8 cellular contexts compared by ENCODE assay signal in genomic region chrX:71492086-71493065, GRCh38. TPM values are rescaled to one million over a fixed set of nuclear protein-coding genes. Genes with fewer than 3 reads are reported as not detected.
DNase-seq lines count a peak whose midpoint lies in the region; ATAC-seq and TF ChIP-seq lines count a peak whose summit lies in the region.

No MANE protein-coding gene starts in this region.

- peaks cover 17% of the 10 kb centered on the region for H3K4me1 Mint-ChIP-seq in activated CD8-positive, alpha-beta T cell treated with anti-CD3 and anti-CD28 coated beads, Interleukin-2, amount 10 ng/mL, durations not matched to agents 7 days and 5 days (ENCODE audit: low read depth)
- no peaks in the 10 kb centered on the region for H3K4me1 Mint-ChIP-seq in osteocyte (ENCODE audit: unreplicated experiment)

- intact Hi-C loops in transverse colon (cut with DNase I; ENCODE audit: low total_unique reads) = no loop called here

- H3K36me3 ChIP-seq in HUES48 (ENCODE audit: control insufficient read depth, insufficient read depth, low read length) = no peaks in the 10 kb centered on the region
- H3K36me3 ChIP-seq in transverse colon = no peaks in the 10 kb centered on the region

- TF ChIP-seq CTCF in GM12865 (IDR thresholded peaks at IDR 0.05; ENCODE audit: insufficient read depth, low read depth, low read length, missing control alignments) = no peak
- no peak for TF ChIP-seq CTCF in osteocyte (IDR thresholded peaks at IDR 0.05)
- no peak for TF ChIP-seq CTCF in transverse colon (IDR thresholded peaks at IDR 0.05)

- peak overlapping the region; percentile 80 for H3K4me3 Mint-ChIP-seq in activated CD8-positive, alpha-beta T cell treated with anti-CD3 and anti-CD28 coated beads, Interleukin-2, amount 10 ng/mL, durations not matched to agents 7 days and 5 days
- H3K4me3 Mint-ChIP-seq in osteocyte (ENCODE audit: unreplicated experiment) = no peak overlapping the region

- no peaks in the 10 kb centered on the region for H3K9me3 Mint-ChIP-seq in activated CD8-positive, alpha-beta T cell treated with anti-CD3 and anti-CD28 coated beads, Interleukin-2, amount 10 ng/mL, durations not matched to agents 7 days and 5 days (ENCODE audit: insufficient read depth)
- peaks cover 4% of the 10 kb centered on the region for H3K9me3 Mint-ChIP-seq in osteocyte (ENCODE audit: unreplicated experiment)

- H3K27ac ChIP-seq in HUES48 (ENCODE audit: low read depth, low read length) = no peak overlapping the region
- peak overlapping the region; percentile 6 to 47 (median 42) for H3K27ac ChIP-seq in transverse colon

- H3K4me3 ChIP-seq in GM12865 (ENCODE audit: low read depth, low read length) (peak overlapping the region; percentile 66), HUES48 (ENCODE audit: low read depth, low read length) (peak overlapping the region; percentile 53), transverse colon (peak overlapping the region; percentile 37 to 62 (median 40))

- peaks cover 3% of the 10 kb centered on the region for H3K36me3 Mint-ChIP-seq in activated CD8-positive, alpha-beta T cell treated with anti-CD3 and anti-CD28 coated beads, Interleukin-2, amount 10 ng/mL, durations not matched to agents 7 days and 5 days (ENCODE audit: low read depth)
- no peaks in the 10 kb centered on the region for H3K36me3 Mint-ChIP-seq in osteocyte (ENCODE audit: unreplicated experiment)

- H3K9me3 ChIP-seq in HUES48 (ENCODE audit: control insufficient read depth, insufficient read depth, low read length) = peaks cover 28% of the 10 kb centered on the region
- no peaks in the 10 kb centered on the region for H3K9me3 ChIP-seq in transverse colon

- H3K4me1 ChIP-seq in HUES48 (ENCODE audit: control insufficient read depth, insufficient read depth, low read length) = no peaks in the 10 kb centered on the region
- H3K4me1 ChIP-seq in transverse colon = no peaks in the 10 kb centered on the region

- DNase-seq in GM12865 (ENCODE audit: low read depth) (peak; percentile 73), osteocyte (ENCODE audit: extremely low spot score, unreplicated experiment) (peak; percentile 83), transverse colon (peak; percentile 44), inferior parietal cortex (ENCODE audit: extremely low spot score) (no peak), NCI-H226 (no peak)
- DNase-seq in activated CD8-positive, alpha-beta T cell treated with anti-CD3 and anti-CD28 coated beads, Interleukin-2, amount 10 ng/mL, durations not matched to agents 7 days and 5 days = peak; percentile 61

- TF ChIP-seq EP300 in transverse colon (IDR thresholded peaks at IDR 0.05; ENCODE audit: low read depth) = no peak

- POLR2A ChIA-PET in activated CD8-positive, alpha-beta T cell treated with anti-CD3 and anti-CD28 coated beads, Interleukin-2, amount 10 ng/mL, durations not matched to agents 7 days and 5 days (lab: Charles Lee) = interaction anchor here (3.5 kb wide), 1 partner anchor 41 kb away, joined by 23 read pairs; the partner anchor contains the start of gene OGT

- CTCF ChIA-PET in activated CD8-positive, alpha-beta T cell treated with anti-CD3 and anti-CD28 coated beads, Interleukin-2, amount 10 ng/mL, durations not matched to agents 7 days and 5 days (lab: Charles Lee) = interaction anchor here (1.3 to 1.7 kb wide), 2 partner anchors 75 to 160 kb away, joined by 3 to 4 read pairs; no protein-coding TSS in a partner anchor

- in situ Hi-C loops in transverse colon (cut with MboI; ENCODE audit: low pct_ligation_motif_present in 1 of 4, low pct_unique_long_range_greater_than_20kb in 1 of 4, low sequenced_read_pairs in 3 of 4) = no loop called here

- H3K9ac ChIP-seq in HUES48 (ENCODE audit: low read depth, low read length) = no peak overlapping the region

- H3K27me3 ChIP-seq in HUES48 (ENCODE audit: control insufficient read depth, insufficient read depth, low read length) = peaks cover 15% of the 10 kb centered on the region
- no peaks in the 10 kb centered on the region for H3K27me3 ChIP-seq in transverse colon

- WGBS in transverse colon (ENCODE audit: low coverage in 1 of 2), 2 donors = 69% methylated on average over 80 of the region's 83 CpGs; no CpG with 5 or more reads in 1 of the 2 donors

- no peaks in the 10 kb centered on the region for H3K27me3 Mint-ChIP-seq in activated CD8-positive, alpha-beta T cell treated with anti-CD3 and anti-CD28 coated beads, Interleukin-2, amount 10 ng/mL, durations not matched to agents 7 days and 5 days (ENCODE audit: low read depth)
- no peaks in the 10 kb centered on the region for H3K27me3 Mint-ChIP-seq in osteocyte (ENCODE audit: unreplicated experiment)

- no peak for TF ChIP-seq POLR2A in transverse colon (IDR thresholded peaks at IDR 0.05)

- peak overlapping the region; percentile 86 for H3K27ac Mint-ChIP-seq in activated CD8-positive, alpha-beta T cell treated with anti-CD3 and anti-CD28 coated beads, Interleukin-2, amount 10 ng/mL, durations not matched to agents 7 days and 5 days
- no peak overlapping the region for H3K27ac Mint-ChIP-seq in osteocyte (ENCODE audit: unreplicated experiment)

- ATAC-seq in activated CD8-positive, alpha-beta T cell treated with anti-CD3 and anti-CD28 coated beads, Interleukin-2, amount 10 ng/mL, durations not matched to agents 7 days and 5 days = peak; percentile 89
- ATAC-seq in esophagus mucosa = peak; percentile 86

RNA-seq across cellular contexts. Expression of gene OGT, which starts 40.5 kb away (rescaled TPM):
- 100 to 1,000 TPM; 252 to 264 TPM for total RNA-seq in activated CD8-positive, alpha-beta T cell treated with anti-CD3 and anti-CD28 coated beads, Interleukin-2, amount 10 ng/mL, durations not matched to agents 7 days and 5 days
- total RNA-seq in esophagus mucosa = 61.7 TPM
- 210 and 238 TPM in 2 replicates for total RNA-seq in osteocyte
- total RNA-seq in transverse colon = 100 to 1,000 TPM; 146 to 307 (median 237) TPM

Comparison
In these comparisons a context has a peak if more than half of its experiments do, and no peak if none do; other contexts are left out.
1. DNase-seq: peak in GM12865 (single experiment), activated CD8-positive, alpha-beta T cell treated with anti-CD3 and anti-CD28 coated beads, Interleukin-2, amount 10 ng/mL, durations not matched to agents 7 days and 5 days (single experiment), osteocyte (single experiment) and transverse colon (single experiment); none in inferior parietal cortex (single experiment) and NCI-H226 (single experiment).
2. Peak in every context shown above with its lines, with median percentiles within 50 percentile points of each other: H3K4me3 ChIP-seq.